ENCODE assay signal across 8 cellular contexts in genomic region chr9:68560131-68560844, GRCh38. TPM values are rescaled to one million over a fixed set of nuclear protein-coding genes. Genes with fewer than 3 reads are reported as not detected.
A peak's percentile ranks its signal among the peaks of the same experiment; 100 is the strongest.
DNase-seq lines count a peak whose midpoint lies in the region; ATAC-seq and TF ChIP-seq lines count a peak whose summit lies in the region.

No MANE protein-coding gene starts in this region.

- H3K27me3 ChIP-seq in PC-3 (ENCODE audit: low read length): no peaks in the 10 kb centered on the region

- no peaks in the 10 kb centered on the region for H4K20me1 ChIP-seq in PC-3 (ENCODE audit: low read length)

- H3K79me2 ChIP-seq in PC-3 (ENCODE audit: low read length): no peaks in the 10 kb centered on the region

- H3K36me3 ChIP-seq in PC-3 (ENCODE audit: low read depth, low read length): no peaks in the 10 kb centered on the region

- ATAC-seq in GM21381 (IDR thresholded peaks at IDR 0.05; ENCODE audit: unreplicated experiment) (peak; percentile 67), PC-3 (no peak), GM21528 (IDR thresholded peaks at IDR 0.05; ENCODE audit: low FRiP score, unreplicated experiment) (no peak)
- no peak for ATAC-seq in activated naive CD8-positive, alpha-beta T cell treated with anti-CD3 and anti-CD28 coated beads, Interleukin-2, amount 10 ng/mL, durations not matched to agents 7 days and 5 days (ENCODE audit: low read depth)

- H3K9ac ChIP-seq in PC-3 (ENCODE audit: low read length): no peak overlapping the region

- DNase-seq in AML-193 (lab: John Stamatoyannopoulos, UW): peak; percentile 98 to 100
- peak; percentile 36 for DNase-seq in PC-3
- DNase-seq in activated naive CD8-positive, alpha-beta T cell treated with anti-CD3 and anti-CD28 coated beads, Interleukin-2, amount 10 ng/mL, durations not matched to agents 7 days and 5 days: peak; percentile 42
- peak; percentile 26 for DNase-seq in hepatic stellate cell (ENCODE audit: low spot score)
- DNase-seq in stimulated activated CD4-positive, alpha-beta T cell treated with anti-CD3 and anti-CD28 coated beads, Interleukin-12 subunit alpha, Interleukin-12 subunit beta, amount 100 ng/mL, for 48 hours (ENCODE audit: low read depth in 2 of 3, low spot score in 1 of 3): peak; percentile 11 to 66 (median 35)
- no peak for DNase-seq in NCI-H2171 treated with DMSO at 0.1 percent for 48 hours (lab: John Stamatoyannopoulos, UW)

- H3K4me2 ChIP-seq in PC-3 (ENCODE audit: low read length): no peak overlapping the region

- no peak overlapping the region for H3K4me3 Mint-ChIP-seq in activated naive CD8-positive, alpha-beta T cell treated with anti-CD3 and anti-CD28 coated beads, Interleukin-2, amount 10 ng/mL, durations not matched to agents 7 days and 5 days

- no peaks in the 10 kb centered on the region for H3K36me3 Mint-ChIP-seq in activated naive CD8-positive, alpha-beta T cell treated with anti-CD3 and anti-CD28 coated beads, Interleukin-2, amount 10 ng/mL, durations not matched to agents 7 days and 5 days

- POLR2A ChIA-PET in PC-3 (lab: Charles Lee; ENCODE audit: unreplicated experiment): no interaction called here
- POLR2A ChIA-PET in activated naive CD8-positive, alpha-beta T cell treated with anti-CD3 and anti-CD28 coated beads, Interleukin-2, amount 10 ng/mL, durations not matched to agents 7 days and 5 days (lab: Charles Lee): interaction anchor here (0.6 kb wide), 1 partner anchor 21 kb away, joined by 3 read pairs; no protein-coding TSS in a partner anchor

- H3K9me3 ChIP-seq in PC-3 (ENCODE audit: low read length): no peaks in the 10 kb centered on the region

- H3K4me1 ChIP-seq in PC-3 (ENCODE audit: insufficient read depth, low read length): no peaks in the 10 kb centered on the region; the same call in 1 of the 2 replicates

- H3K27me3 Mint-ChIP-seq in activated naive CD8-positive, alpha-beta T cell treated with anti-CD3 and anti-CD28 coated beads, Interleukin-2, amount 10 ng/mL, durations not matched to agents 7 days and 5 days: peaks cover 27% of the 10 kb centered on the region

- peak; percentile 51 for TF ChIP-seq CTCF in PC-3 (conservative IDR thresholded peaks at IDR 0.05; ENCODE audit: low read depth, low read length)

- H3K4me3 ChIP-seq in PC-3 (ENCODE audit: low read length): no peak overlapping the region

- H3K27ac Mint-ChIP-seq in activated naive CD8-positive, alpha-beta T cell treated with anti-CD3 and anti-CD28 coated beads, Interleukin-2, amount 10 ng/mL, durations not matched to agents 7 days and 5 days: no peak overlapping the region

- intact Hi-C loops in PC-3 (cut with micrococcal nuclease): no loop called here

- no peaks in the 10 kb centered on the region for H3K9me3 Mint-ChIP-seq in activated naive CD8-positive, alpha-beta T cell treated with anti-CD3 and anti-CD28 coated beads, Interleukin-2, amount 10 ng/mL, durations not matched to agents 7 days and 5 days

- H3K27ac ChIP-seq in PC-3 (ENCODE audit: low read length): no peak overlapping the region

- H2AFZ ChIP-seq in PC-3 (ENCODE audit: low read length): no peak overlapping the region

- H3F3A ChIP-seq in PC-3 (ENCODE audit: low read length, unreplicated experiment): no peaks in the 10 kb centered on the region

- CTCF ChIA-PET in PC-3 (lab: Charles Lee): no interaction called here

- no peaks in the 10 kb centered on the region for H3K9me2 ChIP-seq in PC-3 (replicated peaks; ENCODE audit: low read length)

- no TSS peak for BruUV-seq in PC-3 (replicated peaks; lab: Mats Ljungman, UMichigan)

- H3K4me1 Mint-ChIP-seq in activated naive CD8-positive, alpha-beta T cell treated with anti-CD3 and anti-CD28 coated beads, Interleukin-2, amount 10 ng/mL, durations not matched to agents 7 days and 5 days: peaks cover 8% of the 10 kb centered on the region

RNA-seq across cellular contexts. Expression of gene TMEM252, which starts 19.6 kb away (rescaled TPM):
- not detected in 2 replicates for total RNA-seq in PC-3 (2014; rRNA removed)
- not detected for total RNA-seq in activated naive CD8-positive, alpha-beta T cell treated with anti-CD3 and anti-CD28 coated beads, Interleukin-2, amount 10 ng/mL, durations not matched to agents 7 days and 5 days
